In the genomic region with DNA sequence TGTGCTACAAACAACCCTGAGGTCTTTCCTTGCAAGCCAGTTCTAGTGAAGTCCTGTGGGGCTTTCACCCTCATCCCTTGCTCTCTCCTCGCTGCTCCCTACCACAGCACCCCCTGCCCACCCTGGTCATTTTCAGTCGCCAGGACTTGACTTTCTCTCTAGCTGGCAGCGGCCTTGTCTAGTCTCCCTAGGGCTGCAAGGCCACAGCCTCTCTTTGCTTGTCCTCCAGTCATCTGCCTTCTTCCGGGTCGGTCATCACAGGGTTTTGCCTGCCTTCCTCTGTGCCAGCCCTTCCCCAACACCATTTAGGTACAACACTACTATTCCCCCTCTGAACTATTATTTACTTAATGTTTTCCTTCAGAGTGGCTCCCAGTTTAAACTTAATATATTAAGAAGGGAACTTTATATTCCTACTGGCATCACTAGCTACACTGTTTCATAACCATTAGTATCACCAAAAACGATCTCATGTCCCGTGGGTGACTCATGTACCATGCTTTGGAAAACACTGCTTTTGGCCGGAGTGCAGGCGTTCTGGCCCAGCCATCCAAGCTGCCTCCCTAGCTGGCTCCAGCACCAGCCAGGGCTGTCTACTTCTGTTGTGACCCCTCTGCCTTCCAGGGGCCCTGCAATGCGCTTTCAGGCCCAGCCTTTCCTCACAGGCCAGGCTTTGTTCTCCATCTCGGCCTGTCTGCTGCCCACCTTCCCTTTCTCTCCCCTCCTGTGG, we compare ENCODE assay signal across 12 cellular contexts. TPM values are rescaled to one million over a fixed set of nuclear protein-coding genes. Genes with fewer than 3 reads are reported as not detected.
DNase-seq lines count a peak whose midpoint lies in the region; ATAC-seq and TF ChIP-seq lines count a peak whose summit lies in the region.
"Had no signal": no experiment of that assay in that cellular context is flagged by ENCODE, and none has a peak within 500 bp of the region (broad histone marks: within the 10 kb centered on the region; RNA-seq: fewer than 3 reads in every experiment).

No MANE protein-coding gene starts in this region.

- peak overlapping the region; percentile 55 for H3K9ac ChIP-seq in skeletal muscle satellite cell (ENCODE audit: low read depth, low read length)

- H3K4me1 ChIP-seq in CD4-positive, CD25-positive, alpha-beta regulatory T cell (ENCODE audit: control insufficient read depth, insufficient read depth, low read length, poor library complexity, severe bottlenecking): no peaks in the 10 kb centered on the region
- peaks cover 25% of the 10 kb centered on the region for H3K4me1 ChIP-seq in skeletal muscle satellite cell (ENCODE audit: control insufficient read depth, insufficient read depth, low read length)

- H3K9me3 Mint-ChIP-seq in CD4-positive, CD25-positive, alpha-beta regulatory T cell: no peaks in the 10 kb centered on the region
- peaks cover 5% of the 10 kb centered on the region for H3K9me3 Mint-ChIP-seq in WTC11
- H3K9me3 Mint-ChIP-seq in Calu3 (ENCODE audit: low read depth, unreplicated experiment): no peaks in the 10 kb centered on the region
- H3K9me3 Mint-ChIP-seq: memory B cell had no signal

- no peaks in the 10 kb centered on the region for H3K27me3 Mint-ChIP-seq in CD4-positive, CD25-positive, alpha-beta regulatory T cell
- H3K27me3 Mint-ChIP-seq in WTC11 (ENCODE audit: low read depth) (no peaks in the 10 kb centered on the region), Calu3 (ENCODE audit: unreplicated experiment) (no peaks in the 10 kb centered on the region)
- H3K27me3 Mint-ChIP-seq: memory B cell had no signal

- no peaks in the 10 kb centered on the region for H3K9me3 ChIP-seq in CD4-positive, CD25-positive, alpha-beta regulatory T cell (ENCODE audit: control insufficient read depth in 2 of 2, low read length in 2 of 2)
- H3K9me3 ChIP-seq in skeletal muscle satellite cell (replicated peaks; ENCODE audit: low read length): no peaks in the 10 kb centered on the region

- no peak overlapping the region for H3K4me3 ChIP-seq in CD4-positive, CD25-positive, alpha-beta regulatory T cell (ENCODE audit: low read depth, low read length)
- H3K4me3 ChIP-seq in foreskin fibroblast (ENCODE audit: low read depth in 1 of 2, low read length in 2 of 2) (no peak overlapping the region), skeletal muscle satellite cell (ENCODE audit: low read length) (no peak overlapping the region)
- H3K4me3 ChIP-seq: GM12878, skin epidermis had no signal

- no peak overlapping the region for H3K4me3 Mint-ChIP-seq in CD4-positive, CD25-positive, alpha-beta regulatory T cell
- H3K4me3 Mint-ChIP-seq in WTC11 (no peak overlapping the region), Calu3 (ENCODE audit: low read depth, unreplicated experiment) (no peak overlapping the region)
- H3K4me3 Mint-ChIP-seq: memory B cell had no signal

- H3K27me3 ChIP-seq in CD4-positive, CD25-positive, alpha-beta regulatory T cell (ENCODE audit: control insufficient read depth, insufficient read depth, low read length): no peaks in the 10 kb centered on the region
- no peaks in the 10 kb centered on the region for H3K27me3 ChIP-seq in skeletal muscle satellite cell (ENCODE audit: control insufficient read depth, insufficient read depth, low read length)
- H3K27me3 ChIP-seq: foreskin keratinocyte had no signal

- DNase-seq in CD4-positive, CD25-positive, alpha-beta regulatory T cell: no peak
- DNase-seq in WTC11 (ENCODE audit: low spot score): no peak
- DNase-seq in foreskin fibroblast: peak; percentile 82 to 89
- no peak for DNase-seq in Calu3
- DNase-seq in NCI-H1417 (lab: John Stamatoyannopoulos, UW): no peak
- DNase-seq in NCI-H2196 (lab: John Stamatoyannopoulos, UW; ENCODE audit: unreplicated experiment): no peak
- DNase-seq in NCI-H2196 treated with DMSO at 0.1 percent for 48 hours (lab: John Stamatoyannopoulos, UW; ENCODE audit: unreplicated experiment): no peak

- CTCF ChIA-PET in WTC11 (lab: Charles Lee) (interaction anchor here (0.9 to 1.9 kb wide), 10 partner anchors 13 to 462 kb away, joined by 3 to 6 read pairs (median 4); partner anchors contain the start of gene FAH), Calu3 (lab: Charles Lee) (interaction anchor here (0.9 to 1.3 kb wide), 6 partner anchors 11 to 835 kb away, joined by 3 to 8 read pairs (median 4); partner anchors contain the start of gene MTHFS)

- no TSS peak for BruUV-seq in Calu3 (replicated peaks; lab: Mats Ljungman, UMichigan)

- peaks cover 24% of the 10 kb centered on the region for H3K36me3 Mint-ChIP-seq in CD4-positive, CD25-positive, alpha-beta regulatory T cell
- H3K36me3 Mint-ChIP-seq in WTC11 (peaks cover 16% of the 10 kb centered on the region), Calu3 (ENCODE audit: insufficient read depth, unreplicated experiment) (no peaks in the 10 kb centered on the region)

- H3K27ac Mint-ChIP-seq in CD4-positive, CD25-positive, alpha-beta regulatory T cell: peak overlapping the region in 2 of 3 donors; percentile 23 to 59
- H3K27ac Mint-ChIP-seq in WTC11 (peak overlapping the region; percentile 41), Calu3 (ENCODE audit: unreplicated experiment) (no peak overlapping the region)
- H3K27ac Mint-ChIP-seq: memory B cell had no signal

- H3K4me2 ChIP-seq in skeletal muscle satellite cell (ENCODE audit: low read length): peak overlapping the region; percentile 41

- no peak for TF ChIP-seq CTCF in WTC11 (IDR thresholded peaks at IDR 0.05)
- no peak for TF ChIP-seq CTCF in foreskin fibroblast (IDR thresholded peaks at IDR 0.05; ENCODE audit: low read depth, low read length)
- no peak for TF ChIP-seq CTCF in Calu3 (IDR thresholded peaks at IDR 0.05; ENCODE audit: unreplicated experiment)

- H3K4me1 Mint-ChIP-seq in CD4-positive, CD25-positive, alpha-beta regulatory T cell: peaks cover 0 to 3% (median 0%) of the 10 kb centered on the region in 4 donors
- H3K4me1 Mint-ChIP-seq in WTC11: no peaks in the 10 kb centered on the region
- H3K4me1 Mint-ChIP-seq in Calu3 (ENCODE audit: low read depth, unreplicated experiment): no peaks in the 10 kb centered on the region

- POLR2A ChIA-PET in WTC11 (lab: Charles Lee): interaction anchor here (0.6 kb wide), 1 partner anchor 111 kb away, joined by 4 read pairs; no protein-coding TSS in a partner anchor

- intact Hi-C loops in Calu3 (cut with micrococcal nuclease; ENCODE audit: unreplicated experiment): loop anchor here (10.0 kb wide), 2 partner anchors 279 to 829 kb away; partner anchors contain the start of gene MTHFS

- no peaks in the 10 kb centered on the region for H3K36me3 ChIP-seq in CD4-positive, CD25-positive, alpha-beta regulatory T cell (ENCODE audit: control insufficient read depth, insufficient read depth, low read length)
- H3K36me3 ChIP-seq in skeletal muscle satellite cell (ENCODE audit: insufficient read depth, low read length): peaks cover 17% of the 10 kb centered on the region

- H3K27ac ChIP-seq in CD4-positive, CD25-positive, alpha-beta regulatory T cell (ENCODE audit: insufficient read depth, low read length, poor library complexity, severe bottlenecking): no peak overlapping the region
- H3K27ac ChIP-seq: foreskin keratinocyte had no signal

- ATAC-seq in CD4-positive, CD25-positive, alpha-beta regulatory T cell (ENCODE audit: low read depth in 2 of 2): no peak
- ATAC-seq in WTC11: no peak

TF ChIP-seq in WTC11, 78 proteins besides CTCF, POLR2A, EP300 and RAD21 (continues in another document):
- no peak for TF ChIP-seq ZNF423 (CRISPR knock-in tag; IDR thresholded peaks at IDR 0.05)
- no peak for TF ChIP-seq IRF2 (CRISPR knock-in tag; IDR thresholded peaks at IDR 0.05; ENCODE audit: borderline replicate concordance, low read depth)
- no peak for TF ChIP-seq GTF2I (CRISPR knock-in tag; conservative IDR thresholded peaks at IDR 0.05)
- TF ChIP-seq MAX (CRISPR knock-in tag; IDR thresholded peaks at IDR 0.05): no peak
- no peak for TF ChIP-seq KAT7 (CRISPR knock-in tag; IDR thresholded peaks at IDR 0.05; ENCODE audit: borderline replicate concordance)
- no peak for TF ChIP-seq OVOL2 (CRISPR knock-in tag; IDR thresholded peaks at IDR 0.05; ENCODE audit: borderline replicate concordance)
- no peak for TF ChIP-seq MYBL2 (CRISPR knock-in tag; IDR thresholded peaks at IDR 0.05)
- TF ChIP-seq ZNF263 (CRISPR knock-in tag; IDR thresholded peaks at IDR 0.05; ENCODE audit: low read depth): no peak
- no peak for TF ChIP-seq ZNF396 (CRISPR knock-in tag; IDR thresholded peaks at IDR 0.05; ENCODE audit: borderline replicate concordance)
- TF ChIP-seq E2F4 (CRISPR knock-in tag; IDR thresholded peaks at IDR 0.05; ENCODE audit: borderline replicate concordance, low read depth): no peak
- no peak for TF ChIP-seq FOXK1 (CRISPR knock-in tag; IDR thresholded peaks at IDR 0.05)
- TF ChIP-seq RELA (CRISPR knock-in tag; IDR thresholded peaks at IDR 0.05; ENCODE audit: borderline replicate concordance): no peak
- TF ChIP-seq, protein P1, sequence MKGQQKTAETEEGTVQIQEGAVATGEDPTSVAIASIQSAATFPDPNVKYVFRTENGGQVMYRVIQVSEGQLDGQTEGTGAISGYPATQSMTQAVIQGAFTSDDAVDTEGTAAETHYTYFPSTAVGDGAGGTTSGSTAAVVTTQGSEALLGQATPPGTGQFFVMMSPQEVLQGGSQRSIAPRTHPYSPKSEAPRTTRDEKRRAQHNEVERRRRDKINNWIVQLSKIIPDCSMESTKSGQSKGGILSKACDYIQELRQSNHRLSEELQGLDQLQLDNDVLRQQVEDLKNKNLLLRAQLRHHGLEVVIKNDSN (CRISPR knock-in tag; IDR thresholded peaks at IDR 0.05): no peak

RNA-seq across cellular contexts. Expression of gene FAH, which starts 21.4 kb away (rescaled TPM):
- total RNA-seq in CD4-positive, CD25-positive, alpha-beta regulatory T cell: 4.3 TPM
- polyA plus RNA-seq in CD4-positive, CD25-positive, alpha-beta regulatory T cell: 1 to 10 TPM; 2.0 to 2.6 (median 2.3) TPM
- total RNA-seq in WTC11 (2021) (21.7 to 23.7 TPM (median 22.8 TPM) in 3 replicates), Calu3 (2022) (25.9 and 26.1 TPM in 2 replicates)
- total RNA-seq in skeletal muscle satellite cell (2012; rRNA removed): 26.6 and 33.6 TPM in 2 replicates

Comparison
In these comparisons a context has a peak if more than half of its experiments do, and no peak if none do; other contexts are left out.
1. DNase-seq: peak in foreskin fibroblast (2 of 2); none in CD4-positive, CD25-positive, alpha-beta regulatory T cell (0 of 3), WTC11 (single experiment), Calu3 (single experiment), NCI-H1417 (0 of 3), NCI-H2196 (single experiment) and NCI-H2196 treated with DMSO at 0.1 percent for 48 hours (single experiment).